35 cellular contexts compared by ENCODE assay signal in the genomic region with DNA sequence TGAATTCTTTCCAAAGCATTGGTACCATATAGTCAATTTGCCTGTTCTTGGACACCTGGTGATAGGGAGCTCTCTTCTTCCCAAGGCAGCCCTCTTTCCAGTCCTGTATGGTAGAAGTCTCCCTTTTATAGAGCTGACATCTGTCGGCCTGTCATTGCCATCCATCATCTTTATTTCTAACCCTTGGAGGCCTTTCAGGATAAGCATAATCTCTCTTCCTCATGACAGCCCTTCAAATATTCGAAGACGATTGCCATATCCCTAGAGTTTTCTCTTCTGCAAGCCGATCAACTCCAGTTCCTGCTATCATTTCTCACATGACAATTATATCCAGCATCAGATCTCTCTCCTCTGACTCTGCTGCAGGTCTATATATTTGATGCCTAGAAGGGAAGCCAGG. TPM values are rescaled to one million over a fixed set of nuclear protein-coding genes. Genes with fewer than 3 reads are reported as not detected.
"Had no signal": no experiment of that assay in that cellular context is flagged by ENCODE, and none has a peak within 500 bp of the region (broad histone marks: within the 10 kb centered on the region; RNA-seq: fewer than 3 reads in every experiment).

No MANE protein-coding gene starts in this region.

- H3K4me3 Mint-ChIP-seq: activated B cell treated with CpG ODN at 0.5 μM for 24 hours; activated CD4-positive, alpha-beta memory T cell treated with anti-CD3 and anti-CD28 coated beads for 36 hours; activated CD4-positive, alpha-beta T cell treated with anti-CD3 and anti-CD28 coated beads, Interleukin-2, amount 10 ng/mL, durations not matched to agents 24 days and 14 days; activated CD8-positive, alpha-beta T cell treated with anti-CD3 and anti-CD28 coated beads for 36 hours; activated naive CD4-positive, alpha-beta T cell treated with anti-CD3 and anti-CD28 coated beads for 36 hours; activated naive CD8-positive, alpha-beta T cell treated with anti-CD3 and anti-CD28 coated beads, Interleukin-2, amount 10 ng/mL, durations not matched to agents 7 days and 5 days; activated naive CD8-positive, alpha-beta T cell treated with anti-CD3 and anti-CD28 coated beads, Interleukin-2, amount 50 U/mL, for 24 hours; activated T-cell treated with anti-CD3 and anti-CD28 coated beads, Interleukin-2, amount 50 U/mL, for 4 hours; activated T-cell treated with anti-CD3 and anti-CD28 coated beads, Interleukin-2, amount 50 U/mL, for 72 hours; activated T-helper 1 cell treated with anti-CD3 and anti-CD28 coated beads, Interleukin-12 subunit alpha, Interleukin-12 subunit beta, Interleukin-2, Interleukin-4 antibody, amounts not matched to agents 30 ng/mL and 10 ng/mL and 1 ng/mL, durations not matched to agents 14 hours and 24 hours and 36 hours; activated T-helper 17 cell treated with anti-CD3 and anti-CD28 coated beads, Interleukin-2, amount 50 U/mL, for 72 hours; T-helper 1 cell treated with Interleukin-12 subunit alpha and Interleukin-12 subunit beta and Interleukin-4 antibody, amounts not matched to agents 30 μg/mL and 1 μg/mL, for 36 hours; T-helper 2 cell treated with Interferon-gamma antibody and Interleukin-4, amounts not matched to agents 5 μg/mL and 100 μg/mL, for 36 hours had no signal

- H3K4me3 ChIP-seq: body of pancreas, breast epithelium had no signal

- H3K9me3 Mint-ChIP-seq: activated CD4-positive, alpha-beta memory T cell treated with anti-CD3 and anti-CD28 coated beads for 36 hours; activated CD4-positive, alpha-beta T cell treated with anti-CD3 and anti-CD28 coated beads, Interleukin-2, amount 10 ng/mL, durations not matched to agents 24 days and 14 days; activated CD8-positive, alpha-beta T cell treated with anti-CD3 and anti-CD28 coated beads for 36 hours; activated naive CD4-positive, alpha-beta T cell treated with anti-CD3 and anti-CD28 coated beads for 36 hours; activated naive CD4-positive, alpha-beta T cell treated with anti-CD3 and anti-CD28 coated beads, Interleukin-2, amount 50 U/mL, for 72 hours; activated naive CD8-positive, alpha-beta T cell treated with anti-CD3 and anti-CD28 coated beads, Interleukin-2, amount 10 ng/mL, durations not matched to agents 7 days and 5 days; activated naive CD8-positive, alpha-beta T cell treated with anti-CD3 and anti-CD28 coated beads, Interleukin-2, amount 50 U/mL, for 24 hours; activated T-cell treated with anti-CD3 and anti-CD28 coated beads, Interleukin-2, amount 50 U/mL, for 4 hours; activated T-helper 1 cell treated with anti-CD3 and anti-CD28 coated beads, Interleukin-12 subunit alpha, Interleukin-12 subunit beta, Interleukin-2, Interleukin-4 antibody, amounts not matched to agents 30 ng/mL and 10 ng/mL and 1 ng/mL, durations not matched to agents 14 hours and 24 hours and 36 hours; activated T-helper 17 cell treated with anti-CD3 and anti-CD28 coated beads, Interleukin-2, amount 50 U/mL, for 72 hours; T-helper 1 cell treated with Interleukin-12 subunit alpha and Interleukin-12 subunit beta and Interleukin-4 antibody, amounts not matched to agents 30 μg/mL and 1 μg/mL, for 36 hours; T-helper 2 cell treated with Interferon-gamma antibody and Interleukin-4, amounts not matched to agents 5 μg/mL and 100 μg/mL, for 36 hours had no signal

- H3K36me3 Mint-ChIP-seq: activated CD4-positive, alpha-beta memory T cell treated with anti-CD3 and anti-CD28 coated beads for 36 hours; activated naive CD4-positive, alpha-beta T cell treated with anti-CD3 and anti-CD28 coated beads, Interleukin-2, amount 50 U/mL, for 72 hours; activated naive CD8-positive, alpha-beta T cell treated with anti-CD3 and anti-CD28 coated beads, Interleukin-2, amount 10 ng/mL, durations not matched to agents 7 days and 5 days had no signal

- H3K4me1 ChIP-seq: body of pancreas, breast epithelium had no signal

- H3K27ac ChIP-seq: body of pancreas, brain microvascular endothelial cell, breast epithelium, VCaP had no signal

- H3K9me3 ChIP-seq: body of pancreas, breast epithelium had no signal

- H3K36me3 ChIP-seq: brain microvascular endothelial cell, breast epithelium had no signal

- H3K27ac Mint-ChIP-seq: activated B cell treated with CpG ODN at 0.5 μM for 24 hours; activated CD4-positive, alpha-beta memory T cell treated with anti-CD3 and anti-CD28 coated beads for 36 hours; activated CD4-positive, alpha-beta T cell treated with anti-CD3 and anti-CD28 coated beads, Interleukin-2, amount 10 ng/mL, durations not matched to agents 24 days and 14 days; activated CD8-positive, alpha-beta T cell treated with anti-CD3 and anti-CD28 coated beads for 36 hours; activated naive CD4-positive, alpha-beta T cell treated with anti-CD3 and anti-CD28 coated beads for 36 hours; activated naive CD4-positive, alpha-beta T cell treated with anti-CD3 and anti-CD28 coated beads, Interleukin-2, amount 50 U/mL, for 72 hours; activated naive CD8-positive, alpha-beta T cell treated with anti-CD3 and anti-CD28 coated beads, Interleukin-2, amount 10 ng/mL, durations not matched to agents 7 days and 5 days; activated naive CD8-positive, alpha-beta T cell treated with anti-CD3 and anti-CD28 coated beads, Interleukin-2, amount 50 U/mL, for 24 hours; activated T-cell treated with anti-CD3 and anti-CD28 coated beads, Interleukin-2, amount 50 U/mL, for 72 hours; activated T-helper 1 cell treated with anti-CD3 and anti-CD28 coated beads, Interleukin-12 subunit alpha, Interleukin-12 subunit beta, Interleukin-2, Interleukin-4 antibody, amounts not matched to agents 30 ng/mL and 10 ng/mL and 1 ng/mL, durations not matched to agents 14 hours and 24 hours and 36 hours; activated T-helper 17 cell treated with anti-CD3 and anti-CD28 coated beads, Interleukin-2, amount 50 U/mL, for 72 hours; T-helper 1 cell treated with Interleukin-12 subunit alpha and Interleukin-12 subunit beta and Interleukin-4 antibody, amounts not matched to agents 30 μg/mL and 1 μg/mL, for 36 hours; T-helper 2 cell treated with Interferon-gamma antibody and Interleukin-4, amounts not matched to agents 5 μg/mL and 100 μg/mL, for 36 hours had no signal

- DNase-seq: activated B cell treated with CpG ODN at 0.5 μM for 24 hours; activated CD4-positive, alpha-beta memory T cell treated with anti-CD3 and anti-CD28 coated beads for 36 hours; activated CD4-positive, alpha-beta T cell treated with anti-CD3 and anti-CD28 coated beads for 4 hours; activated CD4-positive, alpha-beta T cell treated with anti-CD3 and anti-CD28 coated beads, Interleukin-2, amount 10 ng/mL, durations not matched to agents 24 days and 14 days; activated CD4-positive, alpha-beta T cell treated with anti-CD3 and anti-CD28 coated beads, Interleukin-2, amount 50 U/mL, for 1 hour; activated CD4-positive, alpha-beta T cell treated with anti-CD3 and anti-CD28 coated beads, Interleukin-2, amount 50 U/mL, for 4 hours; activated CD4-positive, CD25-positive, alpha-beta regulatory T cell treated with anti-CD3 and anti-CD28 coated beads, Interleukin-2, amount 50 U/mL, for 72 hours; activated CD8-positive, alpha-beta memory T cell treated with anti-CD3 and anti-CD28 coated beads, Interleukin-2, amount 50 U/mL, for 4 hours; activated CD8-positive, alpha-beta T cell treated with anti-CD3 and anti-CD28 coated beads for 36 hours; activated effector memory CD4-positive, alpha-beta T cell treated with anti-CD3 and anti-CD28 coated beads, Interleukin-2, amount 50 U/mL, for 16 hours; activated gamma-delta T cell treated with Interleukin-2 at 50 U/mL for 16 hours; activated naive CD4-positive, alpha-beta T cell; activated naive CD4-positive, alpha-beta T cell treated with anti-CD3 and anti-CD28 coated beads for 36 hours; activated naive CD4-positive, alpha-beta T cell treated with anti-CD3 and anti-CD28 coated beads, Interleukin-2, amount 50 U/mL, for 16 hours; activated naive CD8-positive, alpha-beta T cell treated with anti-CD3 and anti-CD28 coated beads, Interleukin-2, amount 10 ng/mL, durations not matched to agents 7 days and 5 days; activated naive CD8-positive, alpha-beta T cell treated with anti-CD3 and anti-CD28 coated beads, Interleukin-2, amount 50 U/mL, for 24 hours; activated T-cell treated with anti-CD3 and anti-CD28 coated beads for 4 hours; activated T-cell treated with anti-CD3 and anti-CD28 coated beads, Interleukin-2, amount 50 U/mL, for 1 hour; activated T-cell treated with anti-CD3 and anti-CD28 coated beads, Interleukin-2, amount 50 U/mL, for 4 hours; activated T-cell treated with anti-CD3 and anti-CD28 coated beads, Interleukin-2, amount 50 U/mL, for 72 hours; amygdala; anterior cingulate cortex; body of pancreas; brain microvascular endothelial cell; central memory CD4-positive, alpha-beta T cell; T-helper 2 cell; T-helper 9 cell had no signal

- H3K4me1 Mint-ChIP-seq: activated CD4-positive, alpha-beta T cell treated with anti-CD3 and anti-CD28 coated beads, Interleukin-2, amount 10 ng/mL, durations not matched to agents 24 days and 14 days; activated naive CD8-positive, alpha-beta T cell treated with anti-CD3 and anti-CD28 coated beads, Interleukin-2, amount 10 ng/mL, durations not matched to agents 7 days and 5 days; activated naive CD8-positive, alpha-beta T cell treated with anti-CD3 and anti-CD28 coated beads, Interleukin-2, amount 50 U/mL, for 24 hours; activated T-helper 17 cell treated with anti-CD3 and anti-CD28 coated beads, Interleukin-2, amount 50 U/mL, for 72 hours had no signal

- H3K27me3 Mint-ChIP-seq: activated CD4-positive, alpha-beta T cell treated with anti-CD3 and anti-CD28 coated beads, Interleukin-2, amount 10 ng/mL, durations not matched to agents 24 days and 14 days; activated naive CD8-positive, alpha-beta T cell treated with anti-CD3 and anti-CD28 coated beads, Interleukin-2, amount 10 ng/mL, durations not matched to agents 7 days and 5 days; activated T-helper 17 cell treated with anti-CD3 and anti-CD28 coated beads, Interleukin-2, amount 50 U/mL, for 72 hours had no signal

- H3K27me3 ChIP-seq: body of pancreas, brain microvascular endothelial cell, breast epithelium had no signal

RNA-seq across cellular contexts. Expression of a gene that starts 32.7 kb away (rescaled TPM):
- total RNA-seq: activated CD4-positive, alpha-beta memory T cell treated with anti-CD3 and anti-CD28 coated beads for 36 hours; activated CD4-positive, alpha-beta T cell treated with anti-CD3 and anti-CD28 coated beads, Interleukin-2, amount 10 ng/mL, durations not matched to agents 24 days and 14 days; activated CD8-positive, alpha-beta memory T cell treated with anti-CD3 and anti-CD28 coated beads for 36 hours; activated CD8-positive, alpha-beta T cell treated with anti-CD3 and anti-CD28 coated beads for 36 hours; activated naive CD4-positive, alpha-beta T cell treated with anti-CD3 and anti-CD28 coated beads for 36 hours; activated naive CD4-positive, alpha-beta T cell treated with anti-CD3 and anti-CD28 coated beads, Interleukin-2, amount 50 U/mL, for 72 hours; activated naive CD8-positive, alpha-beta T cell treated with anti-CD3 and anti-CD28 coated beads, Interleukin-2, amount 10 ng/mL, durations not matched to agents 7 days and 5 days; activated T-cell treated with anti-CD3 and anti-CD28 coated beads, Interleukin-2, amount 50 U/mL, for 4 hours; activated T-cell treated with anti-CD3 and anti-CD28 coated beads, Interleukin-2, amount 50 U/mL, for 72 hours; activated T-helper 1 cell treated with anti-CD3 and anti-CD28 coated beads, Interleukin-12 subunit alpha, Interleukin-12 subunit beta, Interleukin-2, Interleukin-4 antibody, amounts not matched to agents 30 ng/mL and 10 ng/mL and 1 ng/mL, durations not matched to agents 14 hours and 24 hours and 36 hours; activated T-helper 17 cell treated with anti-CD3 and anti-CD28 coated beads, Interleukin-2, amount 50 U/mL, for 72 hours; body of pancreas had no signal
